In the genomic region with DNA sequence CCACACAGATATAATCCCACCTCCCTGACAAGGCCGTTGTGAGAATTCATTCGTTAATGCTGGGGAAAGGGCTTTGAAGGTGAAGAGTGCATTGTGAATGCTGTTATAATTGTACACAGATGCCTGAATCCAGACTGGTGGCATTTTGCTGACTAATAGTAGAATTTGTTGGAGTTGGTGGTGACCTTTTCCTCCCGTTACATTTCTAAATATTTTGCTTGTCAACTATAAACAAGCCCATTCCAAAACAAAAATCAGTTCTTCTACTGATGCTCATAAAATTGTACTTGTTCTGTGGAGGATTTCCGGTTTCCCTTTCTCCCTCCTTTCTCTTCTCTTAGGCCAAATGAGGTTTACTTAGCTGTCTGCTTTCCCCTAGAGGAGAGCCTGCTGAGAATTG, we compare ENCODE assay signal across 1 cellular context.
TF ChIP-seq lines count a peak whose summit lies in the region.

No MANE protein-coding gene starts in this region.

TF ChIP-seq in IMR-90, 13 proteins besides CTCF, POLR2A, EP300 and RAD21 (continued from another document):
- no peak for TF ChIP-seq RCOR1 (IDR thresholded peaks at IDR 0.05; ENCODE audit: insufficient replicate concordance, low read length)
- TF ChIP-seq MXI1 (IDR thresholded peaks at IDR 0.05; ENCODE audit: borderline replicate concordance, low read depth, low read length) = no peak
- TF ChIP-seq CHD1 (IDR thresholded peaks at IDR 0.05; ENCODE audit: low read depth, low read length) = no peak
- no peak for TF ChIP-seq CEBPB (IDR thresholded peaks at IDR 0.05; ENCODE audit: low read depth, low read length)
- TF ChIP-seq, protein P1, sequence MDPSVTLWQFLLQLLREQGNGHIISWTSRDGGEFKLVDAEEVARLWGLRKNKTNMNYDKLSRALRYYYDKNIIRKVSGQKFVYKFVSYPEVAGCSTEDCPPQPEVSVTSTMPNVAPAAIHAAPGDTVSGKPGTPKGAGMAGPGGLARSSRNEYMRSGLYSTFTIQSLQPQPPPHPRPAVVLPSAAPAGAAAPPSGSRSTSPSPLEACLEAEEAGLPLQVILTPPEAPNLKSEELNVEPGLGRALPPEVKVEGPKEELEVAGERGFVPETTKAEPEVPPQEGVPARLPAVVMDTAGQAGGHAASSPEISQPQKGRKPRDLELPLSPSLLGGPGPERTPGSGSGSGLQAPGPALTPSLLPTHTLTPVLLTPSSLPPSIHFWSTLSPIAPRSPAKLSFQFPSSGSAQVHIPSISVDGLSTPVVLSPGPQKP (IDR thresholded peaks at IDR 0.05; ENCODE audit: borderline replicate concordance, low read depth, low read length) = no peak
- peak; percentile 46; the same call in 1 of the 2 replicates for TF ChIP-seq NFE2L2 (IDR thresholded peaks at IDR 0.05; ENCODE audit: low read depth, low read length)
- no peak for TF ChIP-seq BHLHE40 (IDR thresholded peaks at IDR 0.05; ENCODE audit: low read depth, low read length)
- TF ChIP-seq MAZ (IDR thresholded peaks at IDR 0.05; ENCODE audit: borderline replicate concordance, low read depth, low read length) = no peak
